Comparison of ENCODE assay signal across 21 cellular contexts in genomic region chr5:83270311-83270710, GRCh38.
"Had no signal": no experiment of that assay in that cellular context is flagged by ENCODE, and none has a peak within 500 bp of the region (broad histone marks: within the 10 kb centered on the region; RNA-seq: fewer than 3 reads in every experiment).

No MANE protein-coding gene starts in this region.

- H3K27ac ChIP-seq: SJSA1, SK-N-MC had no signal

- H3K36me3 ChIP-seq: MG63, SJSA1 had no signal

- H3K9me3 ChIP-seq: SJSA1 had no signal

- H3K27me3 ChIP-seq: MG63, SJSA1 had no signal

- DNase-seq: IMR-90, Karpas-422, KG1, MG63, NCI-H1092, NCI-H1105 treated with DMSO at 0.1 percent for 48 hours, NCI-H1417 treated with DMSO at 0.1 percent for 48 hours, NCI-H146, NCI-H1694 treated with DMSO at 0.1 percent for 48 hours, NCI-H1930, NCI-H2081, NCI-H2107, NCI-H226, NCI-H446, NCI-H510A, NCI-H526, Right ventricle myocardium superior, RPMI8226, SIG-M5 had no signal

- H3K4me1 ChIP-seq: SJSA1 had no signal

- H3K4me3 ChIP-seq: MG63, SJSA1, SK-N-MC had no signal
